ENCODE assay signal across 14 cellular contexts in genomic region chr11:87892291-87892690, GRCh38.
DNase-seq lines count a peak whose midpoint lies in the region; ATAC-seq lines count a peak whose summit lies in the region.
"Had no signal": no experiment of that assay in that cellular context is flagged by ENCODE, and none has a peak within 500 bp of the region (broad histone marks: within the 10 kb centered on the region; RNA-seq: fewer than 3 reads in every experiment).

No MANE protein-coding gene starts in this region.

- no peak for ATAC-seq in GM21526 (IDR thresholded peaks at IDR 0.05; ENCODE audit: low FRiP score, unreplicated experiment)

- peak; percentile 5 for DNase-seq in A172 (ENCODE audit: low spot score)
- DNase-seq in NCI-H526 (lab: John Stamatoyannopoulos, UW), result peak; percentile 5 to 55
- DNase-seq in RPMI7951 (ENCODE audit: low read depth), result peak; percentile 1
- peak; percentile 63 for DNase-seq in foreskin melanocyte
- no peak for DNase-seq in activated CD4-positive, CD25-positive, alpha-beta regulatory T cell treated with anti-CD3 and anti-CD28 coated beads, Interleukin-2, amount 50 U/mL, for 72 hours
- DNase-seq in stimulated activated naive CD4-positive, alpha-beta T cell treated with Interleukin-2 at 50 U/mL for 16 hours (lab: John Stamatoyannopoulos, UW), result no peak
- DNase-seq: 8988T; C1 segment of cervical spinal cord; Calu3; CD4-positive, alpha-beta T cell; DMS 273 treated with DMSO at 0.1 percent for 48 hours; GM23248; H7 had no signal

Comparison
In these comparisons a context has a peak if more than half of its experiments do, and no peak if none do; other contexts are left out.
1. DNase-seq: peak in A172 (single experiment), NCI-H526 (2 of 2), RPMI7951 (single experiment) and foreskin melanocyte (single experiment); none in activated CD4-positive, CD25-positive, alpha-beta regulatory T cell treated with anti-CD3 and anti-CD28 coated beads, Interleukin-2, amount 50 U/mL, for 72 hours (single experiment) and stimulated activated naive CD4-positive, alpha-beta T cell treated with Interleukin-2 at 50 U/mL for 16 hours (single experiment).